In genomic region chr1:163974120-163974519, GRCh38 we compare ENCODE assay signal across 16 cellular contexts.
DNase-seq lines count a peak whose midpoint lies in the region; TF ChIP-seq lines count a peak whose summit lies in the region.
"Had no signal": no experiment of that assay in that cellular context is flagged by ENCODE, and none has a peak within 500 bp of the region (broad histone marks: within the 10 kb centered on the region; RNA-seq: fewer than 3 reads in every experiment).

No MANE protein-coding gene starts in this region.

- H3K9me3 ChIP-seq in MG63 (no peaks in the 10 kb centered on the region), colonic mucosa (no peaks in the 10 kb centered on the region)
- H3K9me3 ChIP-seq: HAP-1 had no signal

- no peaks in the 10 kb centered on the region for H3K36me3 ChIP-seq in MG63
- no peaks in the 10 kb centered on the region for H3K36me3 ChIP-seq in colonic mucosa
- H3K36me3 ChIP-seq: HAP-1 had no signal

- H3K27me3 ChIP-seq in MG63 (no peaks in the 10 kb centered on the region), colonic mucosa (no peaks in the 10 kb centered on the region)

- TF ChIP-seq CTCF in fibroblast of mammary gland (conservative IDR thresholded peaks at IDR 0.05; ENCODE audit: control insufficient read depth, insufficient read depth, low read depth, low read length) (no peak), colonic mucosa (IDR thresholded peaks at IDR 0.05) (no peak)

- H3K27ac ChIP-seq in colonic mucosa: no peak overlapping the region
- H3K27ac ChIP-seq: 22Rv1 had no signal

- H3K9ac ChIP-seq in colonic mucosa (ENCODE audit: low read depth in 2 of 2, low read length in 2 of 2): no peak overlapping the region

- intact Hi-C loops in colonic mucosa (cut with DNase I): no loop called here

- H3K4me3 ChIP-seq in fibroblast of mammary gland (ENCODE audit: control insufficient read depth, low read depth, low read length) (no peak overlapping the region), MG63 (no peak overlapping the region), colonic mucosa (no peak overlapping the region)
- H3K4me3 ChIP-seq: HAP-1 had no signal

- H3K4me1 ChIP-seq in colonic mucosa: no peaks in the 10 kb centered on the region
- H3K4me1 ChIP-seq: HAP-1 had no signal

- DNase-seq in NCI-H2107 treated with DMSO at 0.1 percent for 48 hours (lab: John Stamatoyannopoulos, UW; ENCODE audit: unreplicated experiment) (peak; percentile 39), NCI-H2107 (lab: John Stamatoyannopoulos, UW) (no peak), AG20443 (ENCODE audit: low spot score) (peak; percentile 7), LHCN-M2 (ENCODE audit: low read depth) (peak; percentile 1), fibroblast of mammary gland (ENCODE audit: low read depth) (peak; percentile 11), MG63 (no peak), colonic mucosa (no peak), hippocampal formation (lab: John Stamatoyannopoulos, UW) (no peak)
- DNase-seq: C1 segment of cervical spinal cord; CD4-positive, alpha-beta T cell; DMS153; DMS79 treated with DMSO at 0.1 percent for 48 hours; EL; HFFc6 had no signal

Comparison
In these comparisons a context has a peak if more than half of its experiments do, and no peak if none do; other contexts are left out.
1. DNase-seq: peak in NCI-H2107 treated with DMSO at 0.1 percent for 48 hours (single experiment), AG20443 (single experiment), LHCN-M2 (single experiment) and fibroblast of mammary gland (single experiment); none in NCI-H2107 (single experiment), MG63 (single experiment), colonic mucosa (single experiment) and hippocampal formation (0 of 2).